Comparison of ENCODE assay signal across 23 cellular contexts in the genomic region with DNA sequence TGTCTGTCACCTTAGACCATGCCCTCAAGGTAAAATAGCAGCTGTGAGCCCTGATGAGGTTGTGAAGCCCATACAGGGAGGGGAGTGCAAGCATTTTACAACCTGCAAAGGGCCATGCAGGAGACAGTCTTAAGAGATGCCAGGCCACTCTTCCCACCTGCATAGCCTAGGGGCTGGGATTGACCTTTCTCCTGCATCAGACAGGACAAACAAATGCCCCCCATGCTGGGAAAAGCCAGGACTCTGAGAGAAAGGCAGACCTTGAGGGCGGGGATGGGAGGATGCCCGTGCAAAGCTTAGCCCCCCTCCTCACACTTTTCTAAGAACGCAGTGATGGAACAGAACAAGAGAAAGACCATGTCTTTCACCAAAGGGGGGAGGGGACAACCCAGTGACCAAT.
"Had no signal": no experiment of that assay in that cellular context is flagged by ENCODE, and none has a peak within 500 bp of the region (broad histone marks: within the 10 kb centered on the region; RNA-seq: fewer than 3 reads in every experiment).

No MANE protein-coding gene starts in this region.

- H3K27ac ChIP-seq: brain microvascular endothelial cell, esophagus squamous epithelium, heart right ventricle, neural progenitor cell, right atrium auricular region, transverse colon had no signal

- ATAC-seq: heart right ventricle; left cardiac atrium; naive thymus-derived CD8-positive, alpha-beta T cell; T-helper 17 cell had no signal

- H3K9ac ChIP-seq: neural progenitor cell had no signal

- H3K4me1 ChIP-seq: esophagus squamous epithelium, heart right ventricle, right atrium auricular region, transverse colon had no signal

- H3K27me3 ChIP-seq: brain microvascular endothelial cell, esophagus squamous epithelium, right atrium auricular region, transverse colon had no signal

- H2AFZ ChIP-seq: neural progenitor cell had no signal

- H3K27ac Mint-ChIP-seq: activated T-cell treated with anti-CD3 and anti-CD28 coated beads, Interleukin-2, amount 50 U/mL, for 24 hours; dendritic cell treated with granulocyte-macrophage colony-stimulating factor and Interleukin-4, amounts not matched to agents 40 ng/mL and 50 ng/mL, for 4 days; naive thymus-derived CD8-positive, alpha-beta T cell; neural progenitor cell; T-helper 17 cell had no signal

- H3K4me2 ChIP-seq: neural progenitor cell, smooth muscle cell had no signal

- H3K9me3 ChIP-seq: esophagus squamous epithelium, heart right ventricle, right atrium auricular region, transverse colon had no signal

- DNase-seq: activated CD4-positive, alpha-beta T cell treated with anti-CD3 and anti-CD28 coated beads for 1 hour; activated CD8-positive, alpha-beta memory T cell treated with anti-CD3 and anti-CD28 coated beads, Interleukin-2, amount 50 U/mL, for 48 hours; activated gamma-delta T cell treated with Interleukin-2 at 50 U/mL for 16 hours; activated naive CD4-positive, alpha-beta T cell treated with anti-CD3 and anti-CD28 coated beads, Interleukin-2, amount 50 U/mL, for 16 hours; activated T-cell treated with anti-CD3 and anti-CD28 coated beads, Interleukin-2, amount 50 U/mL, for 24 hours; amniotic stem cell; brain microvascular endothelial cell; effector CD4-positive, alpha-beta T cell; esophagus squamous epithelium; foreskin melanocyte; heart right ventricle; left cardiac atrium; midbrain; naive thymus-derived CD8-positive, alpha-beta T cell; occipital lobe; stimulated activated CD4-positive, alpha-beta T cell treated with anti-CD3 and anti-CD28 coated beads, Interleukin-1b, Interleukin-23, amount 100 ng/mL, for 48 hours; stimulated activated naive CD4-positive, alpha-beta T cell; T-helper 17 cell; transverse colon had no signal

- H3K36me3 Mint-ChIP-seq: naive thymus-derived CD8-positive, alpha-beta T cell; neural progenitor cell had no signal

- H3K36me3 ChIP-seq: brain microvascular endothelial cell, esophagus squamous epithelium, heart right ventricle, neural progenitor cell, right atrium auricular region, transverse colon had no signal

- H3K4me3 Mint-ChIP-seq: activated T-cell treated with anti-CD3 and anti-CD28 coated beads, Interleukin-2, amount 50 U/mL, for 24 hours; dendritic cell treated with granulocyte-macrophage colony-stimulating factor and Interleukin-4, amounts not matched to agents 40 ng/mL and 50 ng/mL, for 4 days; naive thymus-derived CD8-positive, alpha-beta T cell; neural progenitor cell; T-helper 17 cell had no signal

- H3K4me1 Mint-ChIP-seq: neural progenitor cell, T-helper 17 cell had no signal

- H3K9me3 Mint-ChIP-seq: activated T-cell treated with anti-CD3 and anti-CD28 coated beads, Interleukin-2, amount 50 U/mL, for 24 hours; dendritic cell treated with granulocyte-macrophage colony-stimulating factor and Interleukin-4, amounts not matched to agents 40 ng/mL and 50 ng/mL, for 4 days; naive thymus-derived CD8-positive, alpha-beta T cell had no signal

- H3K4me3 ChIP-seq: esophagus squamous epithelium, heart right ventricle, neural progenitor cell, right atrium auricular region, smooth muscle cell, transverse colon had no signal

- H3K27me3 Mint-ChIP-seq: T-helper 17 cell had no signal
